ENCODE assay signal across 19 cellular contexts in the genomic region with DNA sequence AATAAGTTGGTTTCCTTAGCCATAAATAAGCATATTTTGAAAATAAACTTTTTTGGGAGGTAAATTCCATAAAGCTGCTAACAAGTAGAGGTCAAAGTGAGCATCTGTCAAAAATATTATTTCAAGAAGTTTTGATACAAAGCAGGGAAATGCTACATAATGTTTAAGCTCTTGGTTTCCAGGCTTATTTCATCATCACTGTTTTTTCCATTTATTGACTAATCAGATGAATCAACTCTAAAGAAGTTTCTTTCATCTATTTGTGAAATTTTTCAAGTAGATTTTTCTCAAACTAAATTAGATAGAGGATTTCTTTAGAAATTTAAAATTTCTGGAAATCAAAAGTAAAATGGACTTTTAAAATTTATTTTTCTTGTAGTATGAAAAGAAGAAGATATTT.
"Had no signal": no experiment of that assay in that cellular context is flagged by ENCODE, and none has a peak within 500 bp of the region (broad histone marks: within the 10 kb centered on the region; RNA-seq: fewer than 3 reads in every experiment).

No MANE protein-coding gene starts in this region.

- H3K36me3 Mint-ChIP-seq: naive B cell; stimulated activated memory B cell treated with anti-CD40 and anti-IgM and Interleukin-4, amounts not matched to agents 10 μg/mL and 1 μg/mL and 100 μg/mL, for 72 hours had no signal

- H3K9me3 Mint-ChIP-seq: naive B cell, nephron progenitor cell had no signal

- H3K4me1 Mint-ChIP-seq: naive B cell; nephron progenitor cell; stimulated activated memory B cell treated with anti-CD40 and anti-IgM and Interleukin-4, amounts not matched to agents 10 μg/mL and 1 μg/mL and 100 μg/mL, for 72 hours had no signal

- H3K36me3 ChIP-seq: colonic mucosa, right lobe of liver, spleen, tibial artery, upper lobe of left lung, uterus had no signal

- DNase-seq: colonic mucosa; dermis blood vessel endothelial cell; erythroblast; left colon; mesendoderm; naive B cell; nephron progenitor cell; psoas muscle; retina; right lobe of liver; spleen; stimulated activated CD4-positive, alpha-beta T cell treated with anti-CD3 and anti-CD28 coated beads, Interleukin-15, amount 100 ng/mL, for 24 hours; stimulated activated CD4-positive, alpha-beta T cell treated with anti-CD3 and anti-CD28 coated beads, Interleukin-1b, Interleukin-23, amount 100 ng/mL, for 48 hours; stimulated activated CD4-positive, alpha-beta T cell treated with anti-CD3 and anti-CD28 coated beads, Interleukin-4, amount 100 ng/mL, for 24 hours; tibial artery; upper lobe of left lung; uterus had no signal

- H3K9me3 ChIP-seq: colonic mucosa, psoas muscle, right lobe of liver, tibial artery, upper lobe of left lung, uterus had no signal

- H3K4me3 ChIP-seq: colonic mucosa, psoas muscle, right lobe of liver, spleen, tibial artery, upper lobe of left lung, uterus had no signal

- H3K27me3 ChIP-seq: colonic mucosa, right lobe of liver, spleen, tibial artery, upper lobe of left lung, uterus had no signal

- H3K4me3 Mint-ChIP-seq: naive B cell; nephron progenitor cell; stimulated activated memory B cell treated with anti-CD40 and anti-IgM and Interleukin-4, amounts not matched to agents 10 μg/mL and 1 μg/mL and 100 μg/mL, for 72 hours; stimulated activated naive CD8-positive, alpha-beta T cell treated with anti-CD3 and anti-CD28 coated beads, Interleukin-15, Interleukin-2, amounts not matched to agents 100 ng/mL and 50 ng/mL, for 24 hours had no signal

- H3K27ac ChIP-seq: colonic mucosa, psoas muscle, right lobe of liver, spleen, tibial artery, upper lobe of left lung, uterus had no signal

- H3K27me3 Mint-ChIP-seq: naive B cell; stimulated activated memory B cell treated with anti-CD40 and anti-IgM and Interleukin-4, amounts not matched to agents 10 μg/mL and 1 μg/mL and 100 μg/mL, for 72 hours; stimulated activated naive CD8-positive, alpha-beta T cell treated with anti-CD3 and anti-CD28 coated beads, Interleukin-15, Interleukin-2, amounts not matched to agents 100 ng/mL and 50 ng/mL, for 24 hours had no signal

- H3K27ac Mint-ChIP-seq: naive B cell; nephron progenitor cell; stimulated activated memory B cell treated with anti-CD40 and anti-IgM and Interleukin-4, amounts not matched to agents 10 μg/mL and 1 μg/mL and 100 μg/mL, for 72 hours; stimulated activated naive CD8-positive, alpha-beta T cell treated with anti-CD3 and anti-CD28 coated beads, Interleukin-15, Interleukin-2, amounts not matched to agents 100 ng/mL and 50 ng/mL, for 24 hours had no signal

- H3K4me1 ChIP-seq: colonic mucosa, psoas muscle, spleen, tibial artery, upper lobe of left lung, uterus had no signal
